ENCODE assay signal across 17 cellular contexts in the genomic region with DNA sequence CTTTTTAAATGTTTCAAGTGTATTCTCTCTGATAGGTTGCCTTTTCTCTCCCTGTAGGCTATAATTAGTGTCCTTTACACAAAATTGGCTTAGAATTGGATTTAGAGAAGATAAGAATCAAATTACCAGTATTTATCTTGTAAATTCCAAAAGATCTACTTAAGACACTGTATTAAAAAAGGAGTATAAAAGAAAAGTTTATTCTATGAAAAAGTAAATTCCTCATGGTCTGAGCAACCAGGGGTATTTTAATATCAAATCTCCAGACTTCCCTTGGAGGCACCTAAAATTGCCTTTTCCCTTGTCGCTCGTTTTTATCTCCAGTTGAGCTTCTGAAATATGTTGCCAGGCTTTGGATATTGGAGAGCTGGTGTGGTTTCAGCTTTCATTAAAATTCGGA.
"Had no signal": no experiment of that assay in that cellular context is flagged by ENCODE, and none has a peak within 500 bp of the region (broad histone marks: within the 10 kb centered on the region; RNA-seq: fewer than 3 reads in every experiment).

No MANE protein-coding gene starts in this region.

- DNase-seq: activated CD4-positive, alpha-beta T cell treated with anti-CD3 and anti-CD28 coated beads for 4 hours; activated CD8-positive, alpha-beta memory T cell treated with anti-CD3 and anti-CD28 coated beads, Interleukin-2, amount 50 U/mL, for 4 hours; activated CD8-positive, alpha-beta T cell treated with anti-CD3 and anti-CD28 coated beads for 36 hours; activated T-cell treated with anti-CD3 and anti-CD28 coated beads, Interleukin-2, amount 50 U/mL, for 72 hours; cortex of kidney; effector memory CD8-positive, alpha-beta T cell; kidney; mesendoderm; posterior cingulate gyrus; stimulated activated CD4-positive, alpha-beta T cell treated with anti-CD3 and anti-CD28 coated beads, Interleukin-1b, Interleukin-23, amount 100 ng/mL, for 48 hours; stimulated activated naive CD4-positive, alpha-beta T cell; T-cell; T1000; uterus had no signal

- H3K4me3 ChIP-seq: cardiac muscle cell, right atrium auricular region, uterus had no signal

- H3K36me3 ChIP-seq: cardiac muscle cell, uterus had no signal

- H3K27ac ChIP-seq: cardiac muscle cell, epithelial cell of prostate, right atrium auricular region, uterus had no signal

- H3K27me3 ChIP-seq: cardiac muscle cell, right atrium auricular region, uterus had no signal

- ATAC-seq: activated CD8-positive, alpha-beta T cell treated with anti-CD3 and anti-CD28 coated beads for 36 hours; activated T-cell treated with anti-CD3 and anti-CD28 coated beads, Interleukin-2, amount 50 U/mL, for 72 hours; effector memory CD8-positive, alpha-beta T cell; T-cell had no signal

- H3K9me3 ChIP-seq: right atrium auricular region, uterus had no signal
